Comparison of ENCODE assay signal across 1 cellular context in genomic region chrX:52934704-52935468, GRCh38.
TF ChIP-seq lines count a peak whose summit lies in the region.

No MANE protein-coding gene starts in this region.

TF ChIP-seq in K562, 482 proteins besides CTCF, POLR2A, EP300 and RAD21 (continued from another document and continues in another):
- TF ChIP-seq ZNF407 (IDR thresholded peaks at IDR 0.05; ENCODE audit: low read depth) (no peak), BCLAF1 (IDR thresholded peaks at IDR 0.05; ENCODE audit: borderline replicate concordance in 1 of 2, control insufficient read depth in 1 of 2, low read depth in 2 of 2, low read length in 1 of 2) (0 out of 4 replicates have a peak, but pooled peaks of 1 of the 2 experiments have one; percentile 62), PCBP1 (IDR thresholded peaks at IDR 0.05; ENCODE audit: low read depth, low read length, poor library complexity, severe bottlenecking) (no peak), POU5F1 (IDR thresholded peaks at IDR 0.05; ENCODE audit: borderline replicate concordance, low read depth, low read length, partially characterized antibody) (no peak), SP2 (IDR thresholded peaks at IDR 0.05; ENCODE audit: extremely low read depth, low read depth, low read length, poor library complexity, severe bottlenecking) (peak; percentile 33), RBBP5 (IDR thresholded peaks at IDR 0.05; ENCODE audit: borderline replicate concordance, insufficient read depth, low read length, poor library complexity, severe bottlenecking) (no peak), PURB (CRISPR knock-in tag; IDR thresholded peaks at IDR 0.05; ENCODE audit: low read depth) (no peak), IRF2 (CRISPR knock-in tag; IDR thresholded peaks at IDR 0.05) (no peak), ATF7 (IDR thresholded peaks at IDR 0.05) (peak; percentile 70; the same call in 1 of the 2 replicates), ZFP1 (CRISPR knock-in tag; IDR thresholded peaks at IDR 0.05) (no peak), DMBX1 (CRISPR knock-in tag; IDR thresholded peaks at IDR 0.05; ENCODE audit: borderline replicate concordance) (no peak), BDP1 (IDR thresholded peaks at IDR 0.05; ENCODE audit: insufficient read depth, insufficient read length) (no peak), ZNF695 (CRISPR knock-in tag; IDR thresholded peaks at IDR 0.05) (no peak), CBFA2T3 (IDR thresholded peaks at IDR 0.05) (0 out of 2 replicates have a peak, but pooled peaks have one; percentile 3), ZBTB7A (IDR thresholded peaks at IDR 0.05; ENCODE audit: borderline replicate concordance, control insufficient read depth, low read depth, low read length) (no peak), ZNF197 (CRISPR knock-in tag; IDR thresholded peaks at IDR 0.05; ENCODE audit: low read depth) (peak; percentile 80; the same call in 1 of the 2 replicates), ZNF12 (CRISPR knock-in tag; IDR thresholded peaks at IDR 0.05) (no peak), FOXJ3 (CRISPR knock-in tag; IDR thresholded peaks at IDR 0.05) (no peak), ZNF583 (CRISPR knock-in tag; IDR thresholded peaks at IDR 0.05) (no peak), FOXM1 (IDR thresholded peaks at IDR 0.05; ENCODE audit: low read depth) (no peak), FOXM1 (CRISPR knock-in tag; IDR thresholded peaks at IDR 0.05; ENCODE audit: low read depth) (no peak), YBX1 (IDR thresholded peaks at IDR 0.05) (no peak), GABPA (tag; conservative IDR thresholded peaks at IDR 0.05; ENCODE audit: low read depth) (peak; percentile 96), NEUROD1 (IDR thresholded peaks at IDR 0.05; ENCODE audit: borderline replicate concordance, low read depth, low read length, partially characterized antibody) (peak; percentile 96), STAG1 (CRISPR knock-in tag; IDR thresholded peaks at IDR 0.05; ENCODE audit: borderline replicate concordance) (no peak), ELF4 (CRISPR knock-in tag; IDR thresholded peaks at IDR 0.05) (no peak), NCOA2 (IDR thresholded peaks at IDR 0.05; ENCODE audit: partially characterized antibody in 2 of 2) (no peak), MBD2 (IDR thresholded peaks at IDR 0.05; ENCODE audit: borderline replicate concordance, low read depth) (peak; percentile 3; the same call in 1 of the 2 replicates), LARP7 (IDR thresholded peaks at IDR 0.05) (no peak), MCM2 (IDR thresholded peaks at IDR 0.05; ENCODE audit: low read depth) (no peak), PCBP2 (IDR thresholded peaks at IDR 0.05; ENCODE audit: low read depth, low read length, poor library complexity, severe bottlenecking) (no peak), BRD4 (IDR thresholded peaks at IDR 0.05) (no peak), HNRNPK (IDR thresholded peaks at IDR 0.05; ENCODE audit: low read depth, low read length, poor library complexity, severe bottlenecking) (no peak), KAT2B (IDR thresholded peaks at IDR 0.05; ENCODE audit: low read depth, low read length) (no peak), GATAD2A (IDR thresholded peaks at IDR 0.05) (peak; percentile 52; the same call in 1 of the 2 replicates), THRB (CRISPR knock-in tag; conservative IDR thresholded peaks at IDR 0.05) (no peak), ZNF57 (CRISPR knock-in tag; IDR thresholded peaks at IDR 0.05) (no peak)
- TF ChIP-seq, protein P1, sequence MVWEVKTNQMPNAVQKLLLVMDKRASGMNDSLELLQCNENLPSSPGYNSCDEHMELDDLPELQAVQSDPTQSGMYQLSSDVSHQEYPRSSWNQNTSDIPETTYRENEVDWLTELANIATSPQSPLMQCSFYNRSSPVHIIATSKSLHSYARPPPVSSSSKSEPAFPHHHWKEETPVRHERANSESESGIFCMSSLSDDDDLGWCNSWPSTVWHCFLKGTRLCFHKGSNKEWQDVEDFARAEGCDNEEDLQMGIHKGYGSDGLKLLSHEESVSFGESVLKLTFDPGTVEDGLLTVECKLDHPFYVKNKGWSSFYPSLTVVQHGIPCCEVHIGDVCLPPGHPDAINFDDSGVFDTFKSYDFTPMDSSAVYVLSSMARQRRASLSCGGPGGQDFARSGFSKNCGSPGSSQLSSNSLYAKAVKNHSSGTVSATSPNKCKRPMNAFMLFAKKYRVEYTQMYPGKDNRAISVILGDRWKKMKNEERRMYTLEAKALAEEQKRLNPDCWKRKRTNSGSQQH (CRISPR knock-in tag; IDR thresholded peaks at IDR 0.05): no peak
- TF ChIP-seq, protein P2, sequence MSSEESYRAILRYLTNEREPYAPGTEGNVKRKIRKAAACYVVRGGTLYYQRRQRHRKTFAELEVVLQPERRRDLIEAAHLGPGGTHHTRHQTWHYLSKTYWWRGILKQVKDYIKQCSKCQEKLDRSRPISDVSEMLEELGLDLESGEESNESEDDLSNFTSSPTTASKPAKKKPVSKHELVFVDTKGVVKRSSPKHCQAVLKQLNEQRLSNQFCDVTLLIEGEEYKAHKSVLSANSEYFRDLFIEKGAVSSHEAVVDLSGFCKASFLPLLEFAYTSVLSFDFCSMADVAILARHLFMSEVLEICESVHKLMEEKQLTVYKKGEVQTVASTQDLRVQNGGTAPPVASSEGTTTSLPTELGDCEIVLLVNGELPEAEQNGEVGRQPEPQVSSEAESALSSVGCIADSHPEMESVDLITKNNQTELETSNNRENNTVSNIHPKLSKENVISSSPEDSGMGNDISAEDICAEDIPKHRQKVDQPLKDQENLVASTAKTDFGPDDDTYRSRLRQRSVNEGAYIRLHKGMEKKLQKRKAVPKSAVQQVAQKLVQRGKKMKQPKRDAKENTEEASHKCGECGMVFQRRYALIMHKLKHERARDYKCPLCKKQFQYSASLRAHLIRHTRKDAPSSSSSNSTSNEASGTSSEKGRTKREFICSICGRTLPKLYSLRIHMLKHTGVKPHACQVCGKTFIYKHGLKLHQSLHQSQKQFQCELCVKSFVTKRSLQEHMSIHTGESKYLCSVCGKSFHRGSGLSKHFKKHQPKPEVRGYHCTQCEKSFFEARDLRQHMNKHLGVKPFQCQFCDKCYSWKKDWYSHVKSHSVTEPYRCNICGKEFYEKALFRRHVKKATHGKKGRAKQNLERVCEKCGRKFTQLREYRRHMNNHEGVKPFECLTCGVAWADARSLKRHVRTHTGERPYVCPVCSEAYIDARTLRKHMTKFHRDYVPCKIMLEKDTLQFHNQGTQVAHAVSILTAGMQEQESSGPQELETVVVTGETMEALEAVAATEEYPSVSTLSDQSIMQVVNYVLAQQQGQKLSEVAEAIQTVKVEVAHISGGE (CRISPR knock-in tag; IDR thresholded peaks at IDR 0.05): peak in 1 of 3 experiments; percentile 85; a peak in 2 of 6 replicates
- TF ChIP-seq, protein P3, sequence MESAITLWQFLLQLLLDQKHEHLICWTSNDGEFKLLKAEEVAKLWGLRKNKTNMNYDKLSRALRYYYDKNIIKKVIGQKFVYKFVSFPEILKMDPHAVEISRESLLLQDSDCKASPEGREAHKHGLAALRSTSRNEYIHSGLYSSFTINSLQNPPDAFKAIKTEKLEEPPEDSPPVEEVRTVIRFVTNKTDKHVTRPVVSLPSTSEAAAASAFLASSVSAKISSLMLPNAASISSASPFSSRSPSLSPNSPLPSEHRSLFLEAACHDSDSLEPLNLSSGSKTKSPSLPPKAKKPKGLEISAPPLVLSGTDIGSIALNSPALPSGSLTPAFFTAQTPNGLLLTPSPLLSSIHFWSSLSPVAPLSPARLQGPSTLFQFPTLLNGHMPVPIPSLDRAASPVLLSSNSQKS (CRISPR knock-in tag; IDR thresholded peaks at IDR 0.05): no peak
- TF ChIP-seq, protein P4, sequence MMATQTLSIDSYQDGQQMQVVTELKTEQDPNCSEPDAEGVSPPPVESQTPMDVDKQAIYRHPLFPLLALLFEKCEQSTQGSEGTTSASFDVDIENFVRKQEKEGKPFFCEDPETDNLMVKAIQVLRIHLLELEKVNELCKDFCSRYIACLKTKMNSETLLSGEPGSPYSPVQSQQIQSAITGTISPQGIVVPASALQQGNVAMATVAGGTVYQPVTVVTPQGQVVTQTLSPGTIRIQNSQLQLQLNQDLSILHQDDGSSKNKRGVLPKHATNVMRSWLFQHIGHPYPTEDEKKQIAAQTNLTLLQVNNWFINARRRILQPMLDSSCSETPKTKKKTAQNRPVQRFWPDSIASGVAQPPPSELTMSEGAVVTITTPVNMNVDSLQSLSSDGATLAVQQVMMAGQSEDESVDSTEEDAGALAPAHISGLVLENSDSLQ (IDR thresholded peaks at IDR 0.05): peak; percentile 84
